Comparison of ENCODE assay signal across 19 cellular contexts in genomic region chr20:24102749-24103148, GRCh38.
DNase-seq lines count a peak whose midpoint lies in the region; ATAC-seq and TF ChIP-seq lines count a peak whose summit lies in the region.
"Had no signal": no experiment of that assay in that cellular context is flagged by ENCODE, and none has a peak within 500 bp of the region (broad histone marks: within the 10 kb centered on the region; RNA-seq: fewer than 3 reads in every experiment).

No MANE protein-coding gene starts in this region.

- intact Hi-C loops in activated CD4-positive, alpha-beta T cell treated with anti-CD3 and anti-CD28 coated beads, Interleukin-2, amount 10 ng/mL, durations not matched to agents 24 days and 14 days (cut with micrococcal nuclease), result loop anchor here (5.0 kb wide), 3 partner anchors 55 to 105 kb away; no protein-coding TSS in a partner anchor
- intact Hi-C loops in PC-9 (cut with micrococcal nuclease; ENCODE audit: unreplicated experiment), result loop anchor here (1.0 to 5.0 kb wide), 3 partner anchors 29 to 320 kb away; no protein-coding TSS in a partner anchor

- H3K4me3 Mint-ChIP-seq in activated CD4-positive, alpha-beta T cell treated with anti-CD3 and anti-CD28 coated beads, Interleukin-2, amount 10 ng/mL, durations not matched to agents 24 days and 14 days, result no peak overlapping the region
- H3K4me3 Mint-ChIP-seq in activated CD4-positive, alpha-beta T cell treated with anti-CD3 and anti-CD28 coated beads, Interleukin-2, amount 10 ng/mL, durations not matched to agents 7 days and 5 days, result no peak overlapping the region
- H3K4me3 Mint-ChIP-seq: neural crest cell had no signal

- peak overlapping the region; percentile 40 for H3K27ac Mint-ChIP-seq in activated CD4-positive, alpha-beta T cell treated with anti-CD3 and anti-CD28 coated beads, Interleukin-2, amount 10 ng/mL, durations not matched to agents 24 days and 14 days
- no peak overlapping the region for H3K27ac Mint-ChIP-seq in activated CD4-positive, alpha-beta T cell treated with anti-CD3 and anti-CD28 coated beads, Interleukin-2, amount 10 ng/mL, durations not matched to agents 7 days and 5 days

- DNase-seq in activated CD4-positive, alpha-beta T cell treated with anti-CD3 and anti-CD28 coated beads, Interleukin-2, amount 10 ng/mL, durations not matched to agents 24 days and 14 days, result no peak
- no peak for DNase-seq in activated CD4-positive, alpha-beta T cell treated with anti-CD3 and anti-CD28 coated beads, Interleukin-2, amount 10 ng/mL, durations not matched to agents 7 days and 5 days
- DNase-seq in PC-9 (peak in 1 of 2 experiments; percentile 90), cardiac fibroblast (ENCODE audit: low read depth in 2 of 2) (peak; percentile 7 to 68), kidney glomerular epithelial cell (lab: John Stamatoyannopoulos, UW) (peak; percentile 27), H7 (no peak), SKM-1 (lab: John Stamatoyannopoulos, UW; ENCODE audit: unreplicated experiment) (no peak), upper lobe of left lung (no peak)
- DNase-seq: 8988T; activated CD4-positive, alpha-beta T cell treated with anti-CD3 and anti-CD28 coated beads for 4 hours; activated gamma-delta T cell; cortex of kidney; gastrocnemius medialis; GF-D8; midbrain; NCI-H146; uterus had no signal

- peak overlapping the region; percentile 84 for H3K27ac ChIP-seq in PC-9
- H3K27ac ChIP-seq in upper lobe of left lung, result no peak overlapping the region
- H3K27ac ChIP-seq: BLaER1, gastrocnemius medialis, uterus had no signal

- peaks cover 70% of the 10 kb centered on the region for H3F3A ChIP-seq in PC-9 (ENCODE audit: insufficient read depth, low read depth)

- BruUV-seq in PC-9 (replicated peaks; lab: Mats Ljungman, UMichigan), result no TSS peak

- POLR2A ChIA-PET in activated CD4-positive, alpha-beta T cell treated with anti-CD3 and anti-CD28 coated beads, Interleukin-2, amount 10 ng/mL, durations not matched to agents 7 days and 5 days (lab: Charles Lee), result no interaction called here
- POLR2A ChIA-PET in PC-9 (lab: Charles Lee; ENCODE audit: unreplicated experiment), result interaction anchor here (0.6 to 0.7 kb wide), 3 partner anchors 30 to 183 kb away, joined by 3 to 10 read pairs (median 4); no protein-coding TSS in a partner anchor

- no peak for TF ChIP-seq POLR2A in upper lobe of left lung (IDR thresholded peaks at IDR 0.05)

- H3K9me2 ChIP-seq in PC-9 (ENCODE audit: insufficient read depth), result no peaks in the 10 kb centered on the region

- no peak for TF ChIP-seq EP300 in upper lobe of left lung (IDR thresholded peaks at IDR 0.05)

- H3K9me3 ChIP-seq in PC-9 (ENCODE audit: insufficient read depth, low read depth) (no peaks in the 10 kb centered on the region), upper lobe of left lung (no peaks in the 10 kb centered on the region)
- H3K9me3 ChIP-seq: BLaER1, gastrocnemius medialis, uterus had no signal

- no peak for ATAC-seq in upper lobe of left lung (ENCODE audit: low FRiP score in 2 of 2)
- ATAC-seq: gastrocnemius medialis had no signal

- no peaks in the 10 kb centered on the region for H4K20me1 ChIP-seq in PC-9 (ENCODE audit: insufficient read depth)
- H4K20me1 ChIP-seq: BLaER1 had no signal

- H3K36me3 ChIP-seq in PC-9 (ENCODE audit: low read depth) (no peaks in the 10 kb centered on the region), H7 (replicated peaks; ENCODE audit: control insufficient read depth, insufficient read depth, low read length) (no peaks in the 10 kb centered on the region), upper lobe of left lung (no peaks in the 10 kb centered on the region)
- H3K36me3 ChIP-seq: BLaER1, gastrocnemius medialis, uterus had no signal

- no peaks in the 10 kb centered on the region for H3K27me3 ChIP-seq in PC-9 (ENCODE audit: insufficient read depth, low read depth)
- H3K27me3 ChIP-seq in H7 (ENCODE audit: control insufficient read depth, insufficient read depth, low read length), result no peaks in the 10 kb centered on the region
- no peaks in the 10 kb centered on the region for H3K27me3 ChIP-seq in upper lobe of left lung
- H3K27me3 ChIP-seq: BLaER1, gastrocnemius medialis, uterus had no signal

- no peaks in the 10 kb centered on the region for H3K36me3 Mint-ChIP-seq in activated CD4-positive, alpha-beta T cell treated with anti-CD3 and anti-CD28 coated beads, Interleukin-2, amount 10 ng/mL, durations not matched to agents 24 days and 14 days (ENCODE audit: low read depth)
- H3K36me3 Mint-ChIP-seq in activated CD4-positive, alpha-beta T cell treated with anti-CD3 and anti-CD28 coated beads, Interleukin-2, amount 10 ng/mL, durations not matched to agents 7 days and 5 days (ENCODE audit: low read depth), result no peaks in the 10 kb centered on the region

- 45 to 60% methylated on average over 1 of the region's 1 CpG for WGBS in upper lobe of left lung, 2 donors

- CTCF ChIA-PET in activated CD4-positive, alpha-beta T cell treated with anti-CD3 and anti-CD28 coated beads, Interleukin-2, amount 10 ng/mL, durations not matched to agents 7 days and 5 days (lab: Charles Lee), result interaction anchor here (1.0 kb wide), 1 partner anchor 165 kb away, joined by 3 read pairs; no protein-coding TSS in a partner anchor
- CTCF ChIA-PET in PC-9 (lab: Charles Lee), result interaction anchor here (0.6 to 1.5 kb wide), 3 partner anchors 32 to 106 kb away, joined by 4 to 5 read pairs (median 4); no protein-coding TSS in a partner anchor

- no peak overlapping the region; the same call in 1 of the 2 replicates for H2AFZ ChIP-seq in PC-9

- peaks cover 5% of the 10 kb centered on the region for H3K27me3 Mint-ChIP-seq in activated CD4-positive, alpha-beta T cell treated with anti-CD3 and anti-CD28 coated beads, Interleukin-2, amount 10 ng/mL, durations not matched to agents 24 days and 14 days
- H3K27me3 Mint-ChIP-seq in activated CD4-positive, alpha-beta T cell treated with anti-CD3 and anti-CD28 coated beads, Interleukin-2, amount 10 ng/mL, durations not matched to agents 7 days and 5 days, result peaks cover 8% of the 10 kb centered on the region

- H3K4me1 ChIP-seq in PC-9 (replicated peaks; ENCODE audit: insufficient read depth), result peaks cover 97% of the 10 kb centered on the region
- H3K4me1 ChIP-seq in upper lobe of left lung, result no peaks in the 10 kb centered on the region
- H3K4me1 ChIP-seq: gastrocnemius medialis, uterus had no signal

- no peaks in the 10 kb centered on the region for H3K79me2 ChIP-seq in PC-9 (ENCODE audit: low read depth)

- H3K4me1 Mint-ChIP-seq in activated CD4-positive, alpha-beta T cell treated with anti-CD3 and anti-CD28 coated beads, Interleukin-2, amount 10 ng/mL, durations not matched to agents 24 days and 14 days, result peaks cover 20% of the 10 kb centered on the region
- H3K4me1 Mint-ChIP-seq in activated CD4-positive, alpha-beta T cell treated with anti-CD3 and anti-CD28 coated beads, Interleukin-2, amount 10 ng/mL, durations not matched to agents 7 days and 5 days, result peaks cover 17% of the 10 kb centered on the region

- no peaks in the 10 kb centered on the region for H3K9me3 Mint-ChIP-seq in activated CD4-positive, alpha-beta T cell treated with anti-CD3 and anti-CD28 coated beads, Interleukin-2, amount 10 ng/mL, durations not matched to agents 24 days and 14 days
- H3K9me3 Mint-ChIP-seq in activated CD4-positive, alpha-beta T cell treated with anti-CD3 and anti-CD28 coated beads, Interleukin-2, amount 10 ng/mL, durations not matched to agents 7 days and 5 days, result no peaks in the 10 kb centered on the region
- H3K9me3 Mint-ChIP-seq: neural crest cell had no signal

- no peak overlapping the region for H3K4me3 ChIP-seq in PC-9
- H3K4me3 ChIP-seq in cardiac fibroblast (replicated peaks in 1 of 2; ENCODE audit: low read depth in 2 of 2, low read length in 2 of 2), result no peak overlapping the region
- H3K4me3 ChIP-seq in H7 (ENCODE audit: insufficient read depth, low read depth, low read length), result no peak overlapping the region
- H3K4me3 ChIP-seq in upper lobe of left lung, result no peak overlapping the region
- H3K4me3 ChIP-seq: BLaER1, gastrocnemius medialis, uterus had no signal

- H3K4me2 ChIP-seq in PC-9, result peak overlapping the region; percentile 56
- H3K4me2 ChIP-seq: BLaER1 had no signal

- no peak for TF ChIP-seq CTCF in PC-9 (conservative IDR thresholded peaks at IDR 0.05)
- TF ChIP-seq CTCF in cardiac fibroblast (IDR thresholded peaks at IDR 0.05; ENCODE audit: low read depth, low read length), result no peak
- TF ChIP-seq CTCF in upper lobe of left lung (IDR thresholded peaks at IDR 0.05), result no peak

Comparison
In these comparisons a context has a peak if more than half of its experiments do, and no peak if none do; other contexts are left out.
1. DNase-seq: peak in cardiac fibroblast (2 of 2) and kidney glomerular epithelial cell (single experiment); none in activated CD4-positive, alpha-beta T cell treated with anti-CD3 and anti-CD28 coated beads, Interleukin-2, amount 10 ng/mL, durations not matched to agents 24 days and 14 days (single experiment), activated CD4-positive, alpha-beta T cell treated with anti-CD3 and anti-CD28 coated beads, Interleukin-2, amount 10 ng/mL, durations not matched to agents 7 days and 5 days (single experiment), H7 (single experiment), SKM-1 (single experiment) and upper lobe of left lung (0 of 2).